ENCODE assay signal across 2 cellular contexts in genomic region chr9:129112526-129112925, GRCh38.
TF ChIP-seq lines count a peak whose summit lies in the region.

No MANE protein-coding gene starts in this region.

TF ChIP-seq in GM12878, 131 proteins besides CTCF, POLR2A, EP300 and RAD21:
- 0 out of 2 replicates have a peak, but pooled peaks have one; percentile 63 for TF ChIP-seq MLLT1 (IDR thresholded peaks at IDR 0.05)

TF ChIP-seq in HepG2, 621 proteins besides CTCF, POLR2A, EP300 and RAD21:
- TF ChIP-seq ZBTB38 (CRISPR knock-in tag; IDR thresholded peaks at IDR 0.05): peak; percentile 83
